18 cellular contexts compared by ENCODE assay signal in the genomic region with DNA sequence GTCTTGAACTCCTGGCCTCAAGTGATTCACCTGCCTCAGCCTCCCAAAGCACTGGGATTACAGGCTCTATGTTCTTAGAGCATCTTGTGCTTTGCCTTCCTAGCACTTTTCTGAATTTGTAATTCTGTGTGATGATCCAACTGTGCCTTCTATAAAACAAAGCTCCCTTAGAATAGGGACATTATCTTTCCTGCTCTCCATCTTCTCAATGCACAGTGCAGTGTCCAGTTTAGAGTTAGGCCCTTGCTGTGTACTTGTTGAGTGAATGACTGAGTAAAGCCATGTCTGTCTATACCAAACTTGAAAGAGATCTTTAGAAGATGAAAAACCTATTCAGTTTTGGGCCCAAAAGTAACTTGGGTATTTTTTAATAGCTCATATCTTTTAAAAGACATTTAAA.
"Had no signal": no experiment of that assay in that cellular context is flagged by ENCODE, and none has a peak within 500 bp of the region (broad histone marks: within the 10 kb centered on the region; RNA-seq: fewer than 3 reads in every experiment).

No MANE protein-coding gene starts in this region.

- H3K27me3 Mint-ChIP-seq: memory B cell; stimulated activated memory B cell treated with anti-CD40 and anti-IgM and Interleukin-4, amounts not matched to agents 10 μg/mL and 1 μg/mL and 100 μg/mL, for 72 hours had no signal

- ATAC-seq: left ventricle myocardium superior; lower lobe of right lung; natural killer cell; right cardiac atrium; stimulated activated memory B cell treated with anti-CD40 and anti-IgM and Interleukin-4, amounts not matched to agents 10 μg/mL and 1 μg/mL and 100 μg/mL, for 72 hours; stimulated activated naive CD8-positive, alpha-beta T cell treated with anti-CD3 and anti-CD28 coated beads, Interleukin-15, Interleukin-2, amounts not matched to agents 100 U/mL and 50 U/mL, for 24 hours had no signal

- DNase-seq: cortex of kidney; effector CD4-positive, alpha-beta T cell; left ventricle myocardium superior; lower lobe of right lung; natural killer cell; right cardiac atrium; sigmoid colon; stimulated activated CD4-positive, alpha-beta T cell treated with anti-CD3 and anti-CD28 coated beads, Interleukin-2, amount 100 ng/mL, for 24 hours; stimulated activated CD4-positive, alpha-beta T cell treated with anti-CD3 and anti-CD28 coated beads, Interleukin-4, amount 100 ng/mL, for 24 hours; stimulated activated naive CD8-positive, alpha-beta T cell treated with anti-CD3 and anti-CD28 coated beads, Interleukin-15, Interleukin-2, amounts not matched to agents 100 U/mL and 50 U/mL, for 24 hours; thyroid gland; trophoblast cell had no signal

- H3K27ac Mint-ChIP-seq: memory B cell; natural killer cell; neural progenitor cell; stimulated activated memory B cell treated with anti-CD40 and anti-IgM and Interleukin-4, amounts not matched to agents 10 μg/mL and 1 μg/mL and 100 μg/mL, for 72 hours had no signal

- H3K4me3 Mint-ChIP-seq: memory B cell; natural killer cell; neural progenitor cell; stimulated activated memory B cell treated with anti-CD40 and anti-IgM and Interleukin-4, amounts not matched to agents 10 μg/mL and 1 μg/mL and 100 μg/mL, for 72 hours had no signal

- H3K36me3 Mint-ChIP-seq: natural killer cell had no signal

- H3K9me3 ChIP-seq: lower lobe of right lung, prostate gland, sigmoid colon, suprapubic skin, thyroid gland, vagina had no signal
